Comparison of ENCODE assay signal across 8 cellular contexts in genomic region chr14:42222924-42223471, GRCh38.
DNase-seq lines count a peak whose midpoint lies in the region; ATAC-seq, FAIRE-seq and TF ChIP-seq lines count a peak whose summit lies in the region.

No MANE protein-coding gene starts in this region.

- no peak overlapping the region for H3K4me3 ChIP-seq in GM12878

- peak overlapping the region; percentile 2; the same call in 1 of the 2 replicates for H3K4me2 ChIP-seq in GM12878 (ENCODE audit: control insufficient read depth, insufficient read depth)

- peak; percentile 95 for ATAC-seq in GM18511 (IDR thresholded peaks at IDR 0.05; ENCODE audit: unreplicated experiment)
- ATAC-seq in HG02623 (IDR thresholded peaks at IDR 0.05; ENCODE audit: unreplicated experiment): peak; percentile 90
- peak; percentile 91 for ATAC-seq in GM12878

- H3K27me3 ChIP-seq in GM12878 (replicated peaks in 1 of 2; ENCODE audit: control insufficient read depth in 2 of 2, insufficient read depth in 2 of 2, low read length in 1 of 2): no peaks in the 10 kb centered on the region

- H3K79me2 ChIP-seq in GM12878 (ENCODE audit: control insufficient read depth, insufficient read depth, low read length): no peaks in the 10 kb centered on the region

- H3K4me1 ChIP-seq in GM12878 (ENCODE audit: control insufficient read depth, insufficient read depth, low read length): peaks cover 15% of the 10 kb centered on the region; the same call in 1 of the 2 replicates

- peak overlapping the region; percentile 50; the same call in 1 of the 2 replicates for H3K27ac ChIP-seq in GM12878 (ENCODE audit: control insufficient read depth, insufficient read depth)

- no peaks in the 10 kb centered on the region for H4K20me1 ChIP-seq in GM12878 (ENCODE audit: control insufficient read depth, insufficient read depth)

- H2AFZ ChIP-seq in GM12878 (ENCODE audit: control insufficient read depth, low read depth, low read length): peak overlapping the region; percentile 19

- in situ Hi-C loops in GM12878 (cut with MboI): no loop called here

- TF ChIP-seq EP300 in GM12878 (IDR thresholded peaks at IDR 0.05; ENCODE audit: borderline replicate concordance in 1 of 2, control insufficient read depth in 1 of 2, low read depth in 2 of 2, low read length in 2 of 2): 0 out of 4 replicates have a peak, but pooled peaks of 1 of the 2 experiments have one; percentile 37

- H3K9ac ChIP-seq in GM12878 (ENCODE audit: control insufficient read depth, insufficient read depth, low read length): peak overlapping the region; percentile 8; the same call in 1 of the 2 replicates

- TF ChIP-seq POLR2A in GM12878 (IDR thresholded peaks at IDR 0.05; ENCODE audit: low read depth, low read length): no peak

- no peaks in the 10 kb centered on the region for H3K36me3 ChIP-seq in GM12878 (ENCODE audit: control insufficient read depth in 2 of 2, insufficient read depth in 2 of 2, low read length in 1 of 2)

- RAD21 ChIA-PET in GM12878 (lab: Charles Lee; ENCODE audit: unreplicated experiment): interaction anchor here (0.5 to 1.3 kb wide), 4 partner anchors 37 to 298 kb away, joined by 3 to 5 read pairs (median 4); no protein-coding TSS in a partner anchor

- TF ChIP-seq RAD21 in GM12878 (IDR thresholded peaks at IDR 0.05; ENCODE audit: insufficient read depth, low read depth, low read length): no peak

- CTCF ChIA-PET in GM12878 (lab: Yijun Ruan, JAX): interaction anchor here (1.4 kb wide), 1 partner anchor 298 kb away, joined by 9 read pairs; no protein-coding TSS in a partner anchor

- 3% methylated on average over 3 of the region's 3 CpGs for WGBS in GM12878 (ENCODE audit: insufficient coverage, insufficient replicate concordance, low lambda C conversion rate, missing lambda C conversion rate)

- SMC1A ChIA-PET in GM12878 (lab: Charles Lee; ENCODE audit: uncharacterized antibody, unreplicated experiment): interaction anchor here (0.7 to 1.5 kb wide), 9 partner anchors 8 to 304 kb away, joined by 3 to 4 read pairs (median 3); no protein-coding TSS in a partner anchor

- intact Hi-C loops in GM12878 (cut with micrococcal nuclease; ENCODE audit: unreplicated experiment): loop anchor here (5.0 kb wide), 2 partner anchors 204 to 296 kb away; no protein-coding TSS in a partner anchor

- POLR2A ChIA-PET in GM12878 (lab: Charles Lee): interaction anchor here (0.8 kb wide), 1 partner anchor 175 kb away, joined by 3 read pairs; no protein-coding TSS in a partner anchor

- FAIRE-seq in GM12878 (lab: Jason Lieb, UNC): peak; percentile 74

- peak; percentile 69 for DNase-seq in NCI-H146 (lab: John Stamatoyannopoulos, UW)
- DNase-seq in GM12878 (ENCODE audit: low read depth, low spot score): peak; percentile 67
- peak; percentile 73 for DNase-seq in renal cortical epithelial cell (ENCODE audit: low read depth)
- no peak for DNase-seq in NK-92 treated with Interleukin-12 subunit alpha and Interleukin-12 subunit beta, amount 100 ng/mL, for 24 hours (lab: John Stamatoyannopoulos, UW)
- DNase-seq in iPS-NIHi7 (ENCODE audit: extremely low spot score): no peak
- DNase-seq in NOMO-1 treated with dmso at 0.1 percent for 144 hours (lab: John Stamatoyannopoulos, UW; ENCODE audit: unreplicated experiment): no peak

- TF ChIP-seq CTCF in GM12878 (IDR thresholded peaks at IDR 0.05 in 2 of 3, conservative IDR thresholded peaks at IDR 0.05 in 1 of 3; ENCODE audit: control insufficient read depth in 2 of 3, extremely low read depth in 1 of 3, insufficient read depth in 1 of 3, low read depth in 3 of 3, low read length in 3 of 3): no peak

- no TSS peak for BruUV-seq in GM12878 (replicated peaks; lab: Mats Ljungman, UMichigan)

- no peaks in the 10 kb centered on the region for H3K9me3 ChIP-seq in GM12878 (replicated peaks; ENCODE audit: control insufficient read depth, insufficient read depth, low read length)

TF ChIP-seq in GM12878, 131 proteins besides CTCF, POLR2A, EP300 and RAD21 (continues in another document):
- no peak for TF ChIP-seq TARDBP (IDR thresholded peaks at IDR 0.05; ENCODE audit: borderline replicate concordance)
- TF ChIP-seq JUNB (IDR thresholded peaks at IDR 0.05): no peak
- TF ChIP-seq SMAD5 (IDR thresholded peaks at IDR 0.05; ENCODE audit: low read depth): no peak
- TF ChIP-seq RBBP5 (conservative IDR thresholded peaks at IDR 0.05): no peak
- TF ChIP-seq BMI1 (IDR thresholded peaks at IDR 0.05; ENCODE audit: borderline replicate concordance): no peak
- TF ChIP-seq KAT2A (conservative IDR thresholded peaks at IDR 0.05; ENCODE audit: control insufficient read depth, low read depth, low read length): no peak
- TF ChIP-seq CREM (IDR thresholded peaks at IDR 0.05; ENCODE audit: low read depth): no peak
- TF ChIP-seq TAF1 (IDR thresholded peaks at IDR 0.05; ENCODE audit: borderline replicate concordance, low read depth, low read length): no peak
- no peak for TF ChIP-seq REST (IDR thresholded peaks at IDR 0.05; ENCODE audit: low read depth, low read length)
- TF ChIP-seq ZNF384 (IDR thresholded peaks at IDR 0.05; ENCODE audit: borderline replicate concordance, low read depth, low read length): peak; percentile 79; the same call in 1 of the 2 replicates
- TF ChIP-seq NFIC (IDR thresholded peaks at IDR 0.05; ENCODE audit: low read depth, low read length): peak; percentile 55
- no peak for TF ChIP-seq TBL1XR1 (IDR thresholded peaks at IDR 0.05; ENCODE audit: low read depth, low read length)
- TF ChIP-seq E4F1 (IDR thresholded peaks at IDR 0.05; ENCODE audit: borderline replicate concordance, partially characterized antibody): no peak
- 0 out of 2 replicates have a peak, but pooled peaks have one; percentile 33 for TF ChIP-seq FOXM1 (IDR thresholded peaks at IDR 0.05; ENCODE audit: low read depth, low read length)
- TF ChIP-seq ELK1 (IDR thresholded peaks at IDR 0.05; ENCODE audit: low read depth, low read length): no peak
- no peak for TF ChIP-seq TCF3 (IDR thresholded peaks at IDR 0.05; ENCODE audit: borderline replicate concordance, insufficient read depth, low read depth, low read length)
- no peak for TF ChIP-seq KLF5 (IDR thresholded peaks at IDR 0.05; ENCODE audit: partially characterized antibody)
- TF ChIP-seq POU2F2 (IDR thresholded peaks at IDR 0.05; ENCODE audit: borderline replicate concordance, low read depth, low read length): no peak

Comparison
In these comparisons a context has a peak if more than half of its experiments do, and no peak if none do; other contexts are left out.
1. DNase-seq: peak in NCI-H146 (single experiment), GM12878 (single experiment) and renal cortical epithelial cell (single experiment); none in NK-92 treated with Interleukin-12 subunit alpha and Interleukin-12 subunit beta, amount 100 ng/mL, for 24 hours (single experiment), iPS-NIHi7 (single experiment) and NOMO-1 treated with dmso at 0.1 percent for 144 hours (single experiment).
2. Peak in every context shown above with its lines, with median percentiles within 50 percentile points of each other: ATAC-seq.